Comparison of ENCODE assay signal across 21 cellular contexts in genomic region chr9:30575691-30576090, GRCh38.
"Had no signal": no experiment of that assay in that cellular context is flagged by ENCODE, and none has a peak within 500 bp of the region (broad histone marks: within the 10 kb centered on the region; RNA-seq: fewer than 3 reads in every experiment).

No MANE protein-coding gene starts in this region.

- DNase-seq: activated CD4-positive, alpha-beta T cell treated with anti-CD3 and anti-CD28 coated beads for 1 hour; activated CD8-positive, alpha-beta memory T cell treated with anti-CD3 and anti-CD28 coated beads for 24 hours; activated CD8-positive, alpha-beta memory T cell treated with anti-CD3 and anti-CD28 coated beads, Interleukin-2, amount 50 U/mL, for 48 hours; activated gamma-delta T cell; activated T-cell treated with anti-CD3 and anti-CD28 coated beads, Interleukin-2, amount 50 U/mL, for 48 hours; dorsolateral prefrontal cortex; foreskin fibroblast; glutamatergic neuron; hippocampal formation; islet precursor cell; mammary epithelial cell; midbrain; occipital lobe; retina; stimulated activated naive CD8-positive, alpha-beta T cell treated with anti-CD3 and anti-CD28 coated beads, Interleukin-15, Interleukin-2, amounts not matched to agents 100 U/mL and 50 U/mL, for 24 hours; substantia nigra; T-helper 17 cell; trophoblast cell had no signal

- H3K36me3 Mint-ChIP-seq: activated naive CD8-positive, alpha-beta T cell had no signal

- H3K27me3 ChIP-seq: dorsolateral prefrontal cortex had no signal

- H3K27ac ChIP-seq: dorsolateral prefrontal cortex, VCaP had no signal

- H3K27me3 Mint-ChIP-seq: activated naive CD8-positive, alpha-beta T cell; T-helper 17 cell had no signal

- ATAC-seq: stimulated activated naive CD8-positive, alpha-beta T cell treated with anti-CD3 and anti-CD28 coated beads, Interleukin-15, Interleukin-2, amounts not matched to agents 100 U/mL and 50 U/mL, for 24 hours; T-helper 17 cell had no signal

- H3K4me3 ChIP-seq: dorsolateral prefrontal cortex had no signal

- H3K4me1 Mint-ChIP-seq: nephron, T-helper 17 cell had no signal

- H3K27ac Mint-ChIP-seq: activated naive CD8-positive, alpha-beta T cell; nephron; T-helper 17 cell had no signal

- H3K4me3 Mint-ChIP-seq: activated naive CD8-positive, alpha-beta T cell; nephron; T-helper 17 cell had no signal
